In the genomic region with DNA sequence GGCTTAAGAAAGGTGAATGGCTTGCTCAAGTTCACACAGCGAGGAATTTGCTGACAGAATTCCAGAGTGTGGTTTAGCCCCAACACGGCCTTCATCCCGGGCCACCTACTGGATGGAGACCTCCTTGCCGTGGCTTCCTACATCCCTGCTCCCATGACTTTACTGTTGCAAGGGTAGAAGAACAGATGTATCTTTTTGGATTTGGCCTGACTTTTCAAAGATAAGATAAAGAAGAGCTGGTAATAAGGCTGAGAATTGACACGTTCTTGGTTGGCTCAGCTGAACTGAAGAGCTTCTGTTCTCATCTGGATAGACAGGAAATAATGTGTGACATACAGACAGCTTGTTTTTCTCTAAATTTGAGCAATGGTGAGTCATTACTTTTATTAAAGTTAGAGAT, we compare ENCODE assay signal across 13 cellular contexts.
DNase-seq lines count a peak whose midpoint lies in the region; ATAC-seq, FAIRE-seq and TF ChIP-seq lines count a peak whose summit lies in the region.
"Had no signal": no experiment of that assay in that cellular context is flagged by ENCODE, and none has a peak within 500 bp of the region (broad histone marks: within the 10 kb centered on the region; RNA-seq: fewer than 3 reads in every experiment).

No MANE protein-coding gene starts in this region.

- DNase-seq in HT-29 (ENCODE audit: low spot score) (peak; percentile 86), brain microvascular endothelial cell (peak; percentile 14), left ventricle myocardium inferior (no peak), small intestine (no peak), left lobe of liver (ENCODE audit: low spot score) (no peak), HuH-7.5 (ENCODE audit: low spot score) (no peak)
- DNase-seq in CD8-positive, alpha-beta T cell = no peak
- DNase-seq: effector CD4-positive, alpha-beta T cell; midbrain; NCI-H446; substantia nigra had no signal

- peaks cover 2% of the 10 kb centered on the region for H3K4me1 Mint-ChIP-seq in CD8-positive, alpha-beta T cell (ENCODE audit: low read depth)

- no peak for ATAC-seq in left lobe of liver
- no peak for ATAC-seq in CD8-positive, alpha-beta T cell

- H3K27ac Mint-ChIP-seq in CD8-positive, alpha-beta T cell = no peak overlapping the region

- intact Hi-C loops in left ventricle myocardium inferior (cut with micrococcal nuclease) = no loop called here
- intact Hi-C loops in CD8-positive, alpha-beta T cell (cut with DNase I, micrococcal nuclease) = no loop called here

- in situ Hi-C loops in brain microvascular endothelial cell (cut with HindIII; ENCODE audit: low pct_ligation_motif_present, low sequenced_read_pairs) = no loop called here

- CTCF ChIA-PET in CD8-positive, alpha-beta T cell (lab: Charles Lee) = no interaction called here

- WGBS in small intestine, 3 donors = 41 to 59% (median 54%) methylated on average over 5 of the region's 5 CpGs

- H3K27me3 Mint-ChIP-seq in CD8-positive, alpha-beta T cell (ENCODE audit: low read depth) = no peaks in the 10 kb centered on the region

- H3K36me3 ChIP-seq in brain microvascular endothelial cell (replicated peaks) (no peaks in the 10 kb centered on the region), left ventricle myocardium inferior (no peaks in the 10 kb centered on the region), small intestine (ENCODE audit: control insufficient read depth in 2 of 2, insufficient read depth in 2 of 2, low read length in 2 of 2) (no peaks in the 10 kb centered on the region)
- no peaks in the 10 kb centered on the region for H3K36me3 ChIP-seq in CD8-positive, alpha-beta T cell (ENCODE audit: insufficient read depth, low read length)
- H3K36me3 ChIP-seq: prostate gland had no signal

- peak; percentile 43 for TF ChIP-seq CTCF in brain microvascular endothelial cell (IDR thresholded peaks at IDR 0.05; ENCODE audit: low read depth, low read length, missing control alignments)
- TF ChIP-seq CTCF in left ventricle myocardium inferior (IDR thresholded peaks at IDR 0.05; ENCODE audit: borderline replicate concordance) = no peak
- TF ChIP-seq CTCF in CD8-positive, alpha-beta T cell (IDR thresholded peaks at IDR 0.05) = no peak

- H3K36me3 Mint-ChIP-seq in CD8-positive, alpha-beta T cell = no peaks in the 10 kb centered on the region

- H3K9me3 ChIP-seq in left ventricle myocardium inferior (replicated peaks) (no peaks in the 10 kb centered on the region), small intestine (ENCODE audit: control insufficient read depth, low read depth) (no peaks in the 10 kb centered on the region)
- no peaks in the 10 kb centered on the region for H3K9me3 ChIP-seq in CD8-positive, alpha-beta T cell (ENCODE audit: low read length)
- H3K9me3 ChIP-seq: prostate gland had no signal

- H3K4me3 ChIP-seq in brain microvascular endothelial cell (ENCODE audit: low read depth, low read length) (no peak overlapping the region), left ventricle myocardium inferior (no peak overlapping the region), small intestine (ENCODE audit: low read depth in 1 of 2, low read length in 2 of 2) (no peak overlapping the region)
- no peak overlapping the region for H3K4me3 ChIP-seq in CD8-positive, alpha-beta T cell (ENCODE audit: low read depth, low read length)
- H3K4me3 ChIP-seq: prostate gland had no signal

- POLR2A ChIA-PET in CD8-positive, alpha-beta T cell (lab: Charles Lee) = interaction anchor here (0.6 kb wide), 1 partner anchor 555 kb away, joined by 3 read pairs; no protein-coding TSS in a partner anchor

- no peak overlapping the region for H3K4me3 Mint-ChIP-seq in CD8-positive, alpha-beta T cell

- no peaks in the 10 kb centered on the region for H3K9me3 Mint-ChIP-seq in CD8-positive, alpha-beta T cell

- H3K27ac ChIP-seq in brain microvascular endothelial cell = no peak overlapping the region
- H3K27ac ChIP-seq in left ventricle myocardium inferior (replicated peaks) = peak overlapping the region; percentile 47
- peak overlapping the region; percentile 16 to 59 for H3K27ac ChIP-seq in small intestine (ENCODE audit: low read depth in 1 of 2, low read length in 1 of 2)
- H3K27ac ChIP-seq in CD8-positive, alpha-beta T cell (ENCODE audit: low read depth, low read length) = no peak overlapping the region

- FAIRE-seq in small intestine (lab: Jason Lieb, UNC) = no peak
- FAIRE-seq: TTC549 had no signal

- H3K27me3 ChIP-seq in brain microvascular endothelial cell (replicated peaks) (no peaks in the 10 kb centered on the region), left ventricle myocardium inferior (ENCODE audit: low read depth) (no peaks in the 10 kb centered on the region), small intestine (ENCODE audit: control insufficient read depth in 2 of 2, insufficient read depth in 2 of 2, low read length in 2 of 2) (no peaks in the 10 kb centered on the region)
- no peaks in the 10 kb centered on the region for H3K27me3 ChIP-seq in CD8-positive, alpha-beta T cell (ENCODE audit: insufficient read depth, low read length)

- H3K4me1 ChIP-seq in left ventricle myocardium inferior (peaks cover 3% of the 10 kb centered on the region), small intestine (ENCODE audit: control insufficient read depth in 2 of 2, insufficient read depth in 1 of 2, low read depth in 1 of 2, low read length in 1 of 2) (peaks cover 5 to 9% of the 10 kb centered on the region in 2 donors)
- no peaks in the 10 kb centered on the region for H3K4me1 ChIP-seq in CD8-positive, alpha-beta T cell (ENCODE audit: insufficient read depth, low read length)

Comparison
In these comparisons a context has a peak if more than half of its experiments do, and no peak if none do; other contexts are left out.
1. DNase-seq: peak in HT-29 (single experiment) and brain microvascular endothelial cell (single experiment); none in left ventricle myocardium inferior (single experiment), small intestine (single experiment), left lobe of liver (single experiment), HuH-7.5 (single experiment) and CD8-positive, alpha-beta T cell (0 of 7).
2. H3K27ac ChIP-seq: peak in left ventricle myocardium inferior (single experiment) and small intestine (2 of 2); none in brain microvascular endothelial cell (single experiment) and CD8-positive, alpha-beta T cell (single experiment).